Comparison of ENCODE assay signal across 24 cellular contexts in the genomic region with DNA sequence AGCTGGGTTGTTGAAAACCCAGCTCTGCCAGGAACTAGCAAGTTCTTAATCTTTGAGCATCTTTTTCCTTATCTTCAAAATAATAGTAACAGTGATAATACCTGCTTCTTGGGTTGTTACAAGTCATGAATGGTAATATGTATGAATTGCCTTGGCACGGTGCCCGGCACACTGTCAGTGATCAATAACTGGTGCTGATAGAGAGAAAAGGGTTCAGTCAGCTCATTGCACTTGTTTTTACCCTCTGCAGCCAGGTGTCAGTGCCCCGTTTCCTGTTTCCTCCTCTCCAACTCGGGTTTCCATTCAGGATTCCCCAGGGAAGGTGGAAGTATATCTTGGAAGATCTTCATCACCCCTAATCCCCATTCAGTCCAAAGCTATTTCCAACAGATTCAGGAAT. TPM values are rescaled to one million over a fixed set of nuclear protein-coding genes. Genes with fewer than 3 reads are reported as not detected.
"Had no signal": no experiment of that assay in that cellular context is flagged by ENCODE, and none has a peak within 500 bp of the region (broad histone marks: within the 10 kb centered on the region; RNA-seq: fewer than 3 reads in every experiment).

No MANE protein-coding gene starts in this region.

- H3K9me3 Mint-ChIP-seq: activated naive CD4-positive, alpha-beta T cell treated with anti-CD3 and anti-CD28 coated beads, Interleukin-2, amount 50 U/mL, for 24 hours; dendritic cell treated with granulocyte-macrophage colony-stimulating factor and Interleukin-4, amounts not matched to agents 40 ng/mL and 50 ng/mL, for 4 days; memory B cell had no signal

- H3K4me1 Mint-ChIP-seq: activated naive CD4-positive, alpha-beta T cell treated with anti-CD3 and anti-CD28 coated beads, Interleukin-2, amount 50 U/mL, for 24 hours; memory B cell had no signal

- H3K27me3 Mint-ChIP-seq: activated naive CD4-positive, alpha-beta T cell treated with anti-CD3 and anti-CD28 coated beads, Interleukin-2, amount 50 U/mL, for 24 hours; memory B cell had no signal

- H3K27ac Mint-ChIP-seq: activated naive CD4-positive, alpha-beta T cell treated with anti-CD3 and anti-CD28 coated beads, Interleukin-2, amount 50 U/mL, for 24 hours; dendritic cell treated with granulocyte-macrophage colony-stimulating factor and Interleukin-4, amounts not matched to agents 40 ng/mL and 50 ng/mL, for 4 days; memory B cell; nephron progenitor cell had no signal

- H3K4me3 Mint-ChIP-seq: activated naive CD4-positive, alpha-beta T cell treated with anti-CD3 and anti-CD28 coated beads, Interleukin-2, amount 50 U/mL, for 24 hours; dendritic cell treated with granulocyte-macrophage colony-stimulating factor and Interleukin-4, amounts not matched to agents 40 ng/mL and 50 ng/mL, for 4 days; memory B cell; nephron progenitor cell had no signal

- ATAC-seq: heart left ventricle, upper lobe of right lung had no signal

- DNase-seq: activated CD4-positive, alpha-beta T cell treated with anti-CD3 and anti-CD28 coated beads for 1 hour; activated CD4-positive, alpha-beta T cell treated with anti-CD3 and anti-CD28 coated beads, Interleukin-2, amount 50 U/mL, for 1 hour; activated gamma-delta T cell treated with Interleukin-2 at 50 U/mL for 16 hours; activated T-cell treated with anti-CD3 and anti-CD28 coated beads, Interleukin-2, amount 50 U/mL, for 1 hour; adrenal gland; brain microvascular endothelial cell; caudate nucleus; effector CD4-positive, alpha-beta T cell; heart left ventricle; nephron progenitor cell; occipital lobe; posterior cingulate gyrus; stimulated activated CD4-positive, alpha-beta T cell treated with anti-CD3 and anti-CD28 coated beads, Interleukin-2, amount 100 ng/mL, for 48 hours; stimulated activated CD8-positive, alpha-beta memory T cell treated with anti-CD3 and anti-CD28 coated beads, Interleukin-4, amount 100 ng/mL, for 48 hours; stimulated activated naive CD4-positive, alpha-beta T cell; T-helper 9 cell; testis; upper lobe of right lung had no signal

- H3K36me3 Mint-ChIP-seq: activated naive CD4-positive, alpha-beta T cell treated with anti-CD3 and anti-CD28 coated beads, Interleukin-2, amount 50 U/mL, for 24 hours; memory B cell had no signal

RNA-seq across cellular contexts. Expression of a gene that starts 15.8 kb away (rescaled TPM):
- total RNA-seq: ascending aorta, liver, myocyte, occipital lobe, upper lobe of right lung had no signal
